ENCODE assay signal across 8 cellular contexts in the genomic region with DNA sequence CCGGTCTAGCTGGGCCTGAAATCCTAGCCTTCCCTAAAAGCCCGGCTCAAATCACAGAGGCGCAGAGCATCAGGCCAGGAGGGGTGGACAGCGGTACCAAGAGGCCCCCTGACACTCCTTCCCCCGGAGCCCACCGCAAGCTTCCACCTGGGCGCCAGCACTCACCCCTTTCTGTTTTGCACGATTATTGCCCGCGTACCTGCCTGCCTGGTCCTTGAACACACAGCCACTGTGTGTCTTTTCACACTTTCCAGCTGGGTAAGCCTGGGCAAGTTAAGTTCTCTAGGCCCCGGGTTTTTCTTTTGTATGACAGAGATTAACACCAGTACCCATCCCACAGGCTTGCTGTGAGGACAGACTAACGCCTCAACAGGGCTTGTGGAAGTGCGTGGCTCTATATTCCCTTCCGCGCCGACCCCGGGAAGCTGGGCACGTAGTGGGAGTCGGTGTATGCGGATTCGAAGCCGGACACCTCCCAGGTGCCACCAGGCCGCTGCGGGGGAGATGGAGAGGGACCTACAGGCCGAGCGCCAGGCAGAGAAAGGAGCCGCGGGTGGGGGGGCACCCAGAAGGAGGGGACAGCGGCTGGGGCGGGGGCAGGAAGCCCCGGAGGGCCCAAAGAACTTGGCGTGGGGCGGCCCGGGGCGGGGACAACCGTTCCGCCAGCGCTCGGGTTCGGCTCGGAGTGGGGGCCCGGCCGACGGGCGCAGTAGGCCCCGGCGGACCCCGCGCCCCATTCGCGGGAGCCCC. TPM values are rescaled to one million over a fixed set of nuclear protein-coding genes. Genes with fewer than 3 reads are reported as not detected.
DNase-seq lines count a peak whose midpoint lies in the region; ATAC-seq and TF ChIP-seq lines count a peak whose summit lies in the region.

No MANE protein-coding gene starts in this region.

- peak; percentile 35 for ATAC-seq in activated CD8-positive, alpha-beta T cell treated with anti-CD3 and anti-CD28 coated beads, Interleukin-2, amount 10 ng/mL, durations not matched to agents 7 days and 5 days
- peak; percentile 39 for ATAC-seq in mucosa of descending colon

- peak; percentile 33 for DNase-seq in G401 (ENCODE audit: low spot score)
- peak; percentile 64 for DNase-seq in GM23248
- no peak for DNase-seq in LNCaP clone FGC (ENCODE audit: low read depth)
- peak; percentile 66 for DNase-seq in activated CD8-positive, alpha-beta T cell treated with anti-CD3 and anti-CD28 coated beads, Interleukin-2, amount 10 ng/mL, durations not matched to agents 7 days and 5 days
- peak; percentile 58 to 76 (median 70) for DNase-seq in mucosa of descending colon
- peak; percentile 52 for DNase-seq in stimulated activated naive CD4-positive, alpha-beta T cell treated with Interleukin-2 at 50 U/mL for 16 hours (lab: John Stamatoyannopoulos, UW)
- DNase-seq in H4 (ENCODE audit: low spot score), result no peak

- peaks cover 44% of the 10 kb centered on the region for H3K4me1 Mint-ChIP-seq in activated CD8-positive, alpha-beta T cell treated with anti-CD3 and anti-CD28 coated beads, Interleukin-2, amount 10 ng/mL, durations not matched to agents 7 days and 5 days (ENCODE audit: low read depth)

- H3K9me3 ChIP-seq in GM23248 (ENCODE audit: low read depth) (no peaks in the 10 kb centered on the region), endocrine pancreas (ENCODE audit: control insufficient read depth, low read length) (no peaks in the 10 kb centered on the region), mucosa of descending colon (no peaks in the 10 kb centered on the region)

- peaks cover 17% of the 10 kb centered on the region; the same call in 1 of the 2 replicates for H3K36me3 ChIP-seq in GM23248 (ENCODE audit: low read depth)
- H3K36me3 ChIP-seq in endocrine pancreas (ENCODE audit: control insufficient read depth, insufficient read depth, low read length), result no peaks in the 10 kb centered on the region
- H3K36me3 ChIP-seq in mucosa of descending colon (ENCODE audit: low read depth), result peaks cover 14% of the 10 kb centered on the region

- TF ChIP-seq CTCF in LNCaP clone FGC (IDR thresholded peaks at IDR 0.05; ENCODE audit: control insufficient read depth, extremely low read depth, insufficient read depth) (no peak), mucosa of descending colon (IDR thresholded peaks at IDR 0.05) (no peak)

- peak overlapping the region; percentile 69 for H3K27ac ChIP-seq in GM23248

- peaks cover 2% of the 10 kb centered on the region for H3K27me3 Mint-ChIP-seq in activated CD8-positive, alpha-beta T cell treated with anti-CD3 and anti-CD28 coated beads, Interleukin-2, amount 10 ng/mL, durations not matched to agents 7 days and 5 days (ENCODE audit: low read depth)

- in situ Hi-C loops in G401 (cut with HindIII; ENCODE audit: low sequenced_read_pairs), result no loop called here
- in situ Hi-C loops in GM23248 (cut with MboI), result no loop called here

- H3K9me2 ChIP-seq in GM23248 (ENCODE audit: insufficient read depth), result no peaks in the 10 kb centered on the region

- H3K9ac ChIP-seq in GM23248, result peak overlapping the region; percentile 94
- peak overlapping the region; percentile 61 for H3K9ac ChIP-seq in endocrine pancreas (ENCODE audit: control insufficient read depth, insufficient read depth, low read length)

- H3K79me2 ChIP-seq in GM23248 (ENCODE audit: insufficient read depth), result peaks cover 44% of the 10 kb centered on the region

- peak overlapping the region; percentile 81 for H3K4me2 ChIP-seq in GM23248 (ENCODE audit: unreplicated experiment)

- peak overlapping the region; percentile 93 for H3K4me3 Mint-ChIP-seq in activated CD8-positive, alpha-beta T cell treated with anti-CD3 and anti-CD28 coated beads, Interleukin-2, amount 10 ng/mL, durations not matched to agents 7 days and 5 days

- peaks cover 23% of the 10 kb centered on the region for H3K36me3 Mint-ChIP-seq in activated CD8-positive, alpha-beta T cell treated with anti-CD3 and anti-CD28 coated beads, Interleukin-2, amount 10 ng/mL, durations not matched to agents 7 days and 5 days (ENCODE audit: low read depth)

- H3K27me3 ChIP-seq in GM23248 (replicated peaks; ENCODE audit: insufficient read depth) (no peaks in the 10 kb centered on the region), endocrine pancreas (ENCODE audit: control insufficient read depth, insufficient read depth, low read length) (peaks cover 3% of the 10 kb centered on the region)

- POLR2A ChIA-PET in activated CD8-positive, alpha-beta T cell treated with anti-CD3 and anti-CD28 coated beads, Interleukin-2, amount 10 ng/mL, durations not matched to agents 7 days and 5 days (lab: Charles Lee), result interaction anchor here (1.3 kb wide), 1 partner anchor 74 kb away, joined by 5 read pairs; no protein-coding TSS in a partner anchor

- intact Hi-C loops in mucosa of descending colon (cut with DNase I, micrococcal nuclease), result no loop called here

- CTCF ChIA-PET in activated CD8-positive, alpha-beta T cell treated with anti-CD3 and anti-CD28 coated beads, Interleukin-2, amount 10 ng/mL, durations not matched to agents 7 days and 5 days (lab: Charles Lee), result interaction anchor here (1.8 to 2.2 kb wide), 2 partner anchors 102 to 128 kb away, joined by 6 to 10 read pairs; no protein-coding TSS in a partner anchor

- peak overlapping the region; percentile 92 for H3K27ac Mint-ChIP-seq in activated CD8-positive, alpha-beta T cell treated with anti-CD3 and anti-CD28 coated beads, Interleukin-2, amount 10 ng/mL, durations not matched to agents 7 days and 5 days

- H3K4me3 ChIP-seq in GM23248 (peak overlapping the region; percentile 84), LNCaP clone FGC (ENCODE audit: low read depth, low read length) (peak overlapping the region; percentile 88), endocrine pancreas (ENCODE audit: control insufficient read depth, insufficient read depth, low read length) (peak overlapping the region; percentile 14), mucosa of descending colon (peak overlapping the region; percentile 83)

- no peaks in the 10 kb centered on the region for H4K20me1 ChIP-seq in GM23248 (ENCODE audit: insufficient read depth)

- H2AFZ ChIP-seq in GM23248, result peak overlapping the region; percentile 85

- H3K9me3 Mint-ChIP-seq in activated CD8-positive, alpha-beta T cell treated with anti-CD3 and anti-CD28 coated beads, Interleukin-2, amount 10 ng/mL, durations not matched to agents 7 days and 5 days (ENCODE audit: insufficient read depth), result no peaks in the 10 kb centered on the region

- H3F3A ChIP-seq in GM23248 (ENCODE audit: insufficient read depth), result peaks cover 13% of the 10 kb centered on the region

- 3 to 7% methylated on average over 26 to 51 of the region's 51 CpGs for WGBS in GM23248 (ENCODE audit: low coverage in 1 of 2, low lambda C conversion rate in 2 of 2, missing lambda C conversion rate in 2 of 2), 2 experiments

- H3K4me1 ChIP-seq in GM23248 (ENCODE audit: insufficient read depth) (peaks cover 16% of the 10 kb centered on the region), endocrine pancreas (ENCODE audit: control insufficient read depth, insufficient read depth, low read length) (no peaks in the 10 kb centered on the region), mucosa of descending colon (ENCODE audit: low read depth) (peaks cover 5% of the 10 kb centered on the region)

RNA-seq across cellular contexts. Expression of a gene that starts 0.8 kb away (rescaled TPM):
- total RNA-seq in G401 (2014; rRNA removed; shearing (Covaris generic)), result 24.2 and 30.4 TPM in 2 replicates
- 17.8 and 20.6 TPM in 2 replicates for total RNA-seq in GM23248 (2014; rRNA removed; shearing (Covaris generic))
- polyA plus RNA-seq in GM23248 (2016; fragmentation: Nextera tagmentation; extraction: Ambion mirVana), result 9.0 and 9.7 TPM in 2 replicates
- 10 to 100 TPM; 19.7 to 21.4 TPM for total RNA-seq in activated CD8-positive, alpha-beta T cell treated with anti-CD3 and anti-CD28 coated beads, Interleukin-2, amount 10 ng/mL, durations not matched to agents 7 days and 5 days
- 10 to 100 TPM; 10.8 to 22.0 (median 13.5) TPM for total RNA-seq in mucosa of descending colon
- total RNA-seq in H4 (2014; rRNA removed; shearing (Covaris generic)), result 12.9 and 16.2 TPM in 2 replicates

RNA-seq across cellular contexts. Expression of a gene that starts 36.0 kb away (rescaled TPM):
- 21.1 and 28.6 TPM in 2 replicates for total RNA-seq in G401 (2014; rRNA removed; shearing (Covaris generic))
- total RNA-seq in GM23248 (2014; rRNA removed; shearing (Covaris generic)), result 9.7 and 10.4 TPM in 2 replicates
- polyA plus RNA-seq in GM23248 (2016; fragmentation: Nextera tagmentation; extraction: Ambion mirVana), result 2.1 and 2.2 TPM in 2 replicates
- total RNA-seq in activated CD8-positive, alpha-beta T cell treated with anti-CD3 and anti-CD28 coated beads, Interleukin-2, amount 10 ng/mL, durations not matched to agents 7 days and 5 days, result 10 to 100 TPM; 12.9 to 13.1 TPM
- total RNA-seq in mucosa of descending colon, result 10 to 100 TPM in 2 of 3 donors, 1 to 10 TPM in 1; 9.6 to 12.2 (median 10.0) TPM
- total RNA-seq in H4 (2014; rRNA removed; shearing (Covaris generic)), result 3.8 and 6.1 TPM in 2 replicates

Comparison
In these comparisons a context has a peak if more than half of its experiments do, and no peak if none do; other contexts are left out.
1. DNase-seq: peak in G401 (single experiment), GM23248 (single experiment), activated CD8-positive, alpha-beta T cell treated with anti-CD3 and anti-CD28 coated beads, Interleukin-2, amount 10 ng/mL, durations not matched to agents 7 days and 5 days (single experiment), mucosa of descending colon (3 of 3) and stimulated activated naive CD4-positive, alpha-beta T cell treated with Interleukin-2 at 50 U/mL for 16 hours (single experiment); none in LNCaP clone FGC (single experiment) and H4 (single experiment).
2. H3K4me3 ChIP-seq: peak in every context shown above with its lines; median percentile 88 in LNCaP clone FGC; 84 in GM23248; 83 in mucosa of descending colon; 14 in endocrine pancreas.